23 cellular contexts compared by ENCODE assay signal in genomic region chr20:38004416-38004815, GRCh38. TPM values are rescaled to one million over a fixed set of nuclear protein-coding genes. Genes with fewer than 3 reads are reported as not detected.
DNase-seq lines count a peak whose midpoint lies in the region; ATAC-seq, FAIRE-seq and TF ChIP-seq lines count a peak whose summit lies in the region.
"Had no signal": no experiment of that assay in that cellular context is flagged by ENCODE, and none has a peak within 500 bp of the region (broad histone marks: within the 10 kb centered on the region; RNA-seq: fewer than 3 reads in every experiment).

No MANE protein-coding gene starts in this region.

- H3K27ac ChIP-seq in HepG2 (ENCODE audit: extremely low read length, insufficient read depth, low read length), result no peak overlapping the region
- no peak overlapping the region for H3K27ac ChIP-seq in right lobe of liver
- H3K27ac ChIP-seq in GM12878 (ENCODE audit: control insufficient read depth, insufficient read depth), result no peak overlapping the region
- H3K27ac ChIP-seq in trophoblast cell (ENCODE audit: low read depth, low read length), result no peak overlapping the region
- H3K27ac ChIP-seq in upper lobe of right lung, result no peak overlapping the region
- H3K27ac ChIP-seq in body of pancreas, result no peak overlapping the region

- TF ChIP-seq RAD21 in HepG2 (CRISPR knock-in tag; IDR thresholded peaks at IDR 0.05) (no peak), GM12878 (IDR thresholded peaks at IDR 0.05; ENCODE audit: insufficient read depth, low read depth, low read length) (no peak)

- intact Hi-C loops in HepG2 (cut with micrococcal nuclease; ENCODE audit: unreplicated experiment), result no loop called here
- intact Hi-C loops in right lobe of liver (cut with DNase I), result no loop called here
- intact Hi-C loops in GM12878 (cut with micrococcal nuclease; ENCODE audit: unreplicated experiment), result no loop called here
- intact Hi-C loops in upper lobe of right lung (cut with DNase I), result no loop called here
- intact Hi-C loops in body of pancreas (cut with DNase I), result no loop called here

- H2BK120ac ChIP-seq in trophoblast cell (ENCODE audit: insufficient read depth, low read length, poor library complexity), result no peak overlapping the region

- CTCF ChIA-PET in HepG2 (lab: Yijun Ruan, JAX; ENCODE audit: low intra/inter-chr PET ratio, low total read pairs), result no interaction called here
- CTCF ChIA-PET in GM12878 (lab: Yijun Ruan, JAX), result interaction anchor here (2.4 kb wide), 1 partner anchor 11 kb away, joined by 7 read pairs; no protein-coding TSS in a partner anchor

- BruUV-seq in HepG2 (replicated peaks; lab: Mats Ljungman, UMichigan) (TSS peak; percentile 15), GM12878 (replicated peaks; lab: Mats Ljungman, UMichigan) (TSS peak; percentile 25)

- TF ChIP-seq CTCF in HepG2 (CRISPR knock-in tag; IDR thresholded peaks at IDR 0.05), result no peak
- no peak for TF ChIP-seq CTCF in right lobe of liver (IDR thresholded peaks at IDR 0.05)
- TF ChIP-seq CTCF in GM12878 (IDR thresholded peaks at IDR 0.05 in 2 of 3, conservative IDR thresholded peaks at IDR 0.05 in 1 of 3; ENCODE audit: control insufficient read depth in 2 of 3, extremely low read depth in 1 of 3, insufficient read depth in 1 of 3, low read depth in 3 of 3, low read length in 3 of 3), result no peak
- no peak for TF ChIP-seq CTCF in upper lobe of right lung (IDR thresholded peaks at IDR 0.05)
- TF ChIP-seq CTCF in body of pancreas (IDR thresholded peaks at IDR 0.05), result no peak

- TF ChIP-seq EP300 in HepG2 (IDR thresholded peaks at IDR 0.05; ENCODE audit: low read depth in 2 of 2, low read length in 2 of 2), result no peak
- TF ChIP-seq EP300 in HepG2 (CRISPR knock-in tag; IDR thresholded peaks at IDR 0.05; ENCODE audit: borderline replicate concordance), result no peak
- no peak for TF ChIP-seq EP300 in GM12878 (IDR thresholded peaks at IDR 0.05; ENCODE audit: borderline replicate concordance in 1 of 2, control insufficient read depth in 1 of 2, low read depth in 2 of 2, low read length in 2 of 2)

- in situ Hi-C loops in HepG2 (cut with HindIII; ENCODE audit: extremely low pct_ligation_motif_present, low pct_unique_long_range_greater_than_20kb) (no loop called here), GM12878 (cut with MboI) (no loop called here)

- H3K9ac ChIP-seq in HepG2 (ENCODE audit: insufficient read depth, low read depth, low read length) (no peak overlapping the region), GM12878 (ENCODE audit: control insufficient read depth, insufficient read depth, low read length) (no peak overlapping the region), trophoblast cell (ENCODE audit: low read length) (no peak overlapping the region)

- FAIRE-seq in HepG2 (lab: Jason Lieb, UNC) (no peak), GM12878 (lab: Jason Lieb, UNC) (no peak)
- FAIRE-seq: G401.6, GM12892, GM18507 had no signal

- SMC1A ChIA-PET in GM12878 (lab: Charles Lee; ENCODE audit: uncharacterized antibody, unreplicated experiment), result no interaction called here

- RAD21 ChIA-PET in GM12878 (lab: Charles Lee; ENCODE audit: unreplicated experiment), result no interaction called here

- TF ChIP-seq POLR2A in HepG2 (IDR thresholded peaks at IDR 0.05; ENCODE audit: insufficient read depth in 1 of 2, low read depth in 2 of 2, low read length in 2 of 2) (no peak), right lobe of liver (IDR thresholded peaks at IDR 0.05) (no peak), GM12878 (IDR thresholded peaks at IDR 0.05; ENCODE audit: low read depth, low read length) (no peak), body of pancreas (IDR thresholded peaks at IDR 0.05) (no peak)

- H3K79me2 ChIP-seq in HepG2 (ENCODE audit: insufficient read depth, low read length) (no peaks in the 10 kb centered on the region), GM12878 (ENCODE audit: control insufficient read depth, insufficient read depth, low read length) (no peaks in the 10 kb centered on the region; the same call in 1 of the 2 replicates), trophoblast cell (ENCODE audit: control insufficient read depth, insufficient read depth, low read length, poor library complexity) (no peaks in the 10 kb centered on the region)

- H3K18ac ChIP-seq in trophoblast cell (ENCODE audit: low read length), result no peak overlapping the region

- H3K27me3 ChIP-seq in HepG2 (ENCODE audit: control insufficient read depth in 1 of 2, insufficient read depth in 2 of 2, low read length in 2 of 2) (no peaks in the 10 kb centered on the region), right lobe of liver (no peaks in the 10 kb centered on the region), GM12878 (replicated peaks in 1 of 2; ENCODE audit: control insufficient read depth in 2 of 2, insufficient read depth in 2 of 2, low read length in 1 of 2) (no peaks in the 10 kb centered on the region), trophoblast cell (ENCODE audit: insufficient read depth, low read length) (no peaks in the 10 kb centered on the region), upper lobe of right lung (no peaks in the 10 kb centered on the region), body of pancreas (no peaks in the 10 kb centered on the region)
- H3K27me3 ChIP-seq: BE2C had no signal

- H4K20me1 ChIP-seq in HepG2 (ENCODE audit: insufficient read depth, low read length) (no peaks in the 10 kb centered on the region), GM12878 (ENCODE audit: control insufficient read depth, insufficient read depth) (peaks cover 5% of the 10 kb centered on the region)

- DNase-seq in HepG2 (ENCODE audit: low spot score) (no peak), right lobe of liver (no peak), GM12878 (ENCODE audit: low read depth, low spot score) (no peak), trophoblast cell (peak; percentile 82 to 99), upper lobe of right lung (no peak), body of pancreas (no peak), NCI-H1092 (lab: John Stamatoyannopoulos, UW) (no peak)
- DNase-seq: 8988T; ACHN; BE2C; C1 segment of cervical spinal cord; CD4-positive, CD25-positive, alpha-beta regulatory T cell; CD8-positive, alpha-beta memory T cell; COR-L47; DMS 273 treated with DMSO at 0.1 percent for 48 hours; DMS53; GOT3; H7 had no signal

- H4K8ac ChIP-seq in trophoblast cell (ENCODE audit: low read depth, low read length), result no peak overlapping the region

- no peak overlapping the region for H2BK5ac ChIP-seq in trophoblast cell (ENCODE audit: low read depth, low read length, poor library complexity)

- H2AFZ ChIP-seq in HepG2 (ENCODE audit: low read length) (no peak overlapping the region), GM12878 (ENCODE audit: control insufficient read depth, low read depth, low read length) (no peak overlapping the region), trophoblast cell (ENCODE audit: insufficient read depth, low read length, poor library complexity) (no peak overlapping the region)

- no peak overlapping the region for H3K4me2 ChIP-seq in HepG2 (ENCODE audit: low read depth, low read length)
- no peak overlapping the region for H3K4me2 ChIP-seq in GM12878 (ENCODE audit: control insufficient read depth, insufficient read depth)
- no peak overlapping the region for H3K4me2 ChIP-seq in trophoblast cell (ENCODE audit: low read length)

- no peak overlapping the region for H2BK12ac ChIP-seq in trophoblast cell (ENCODE audit: low read length)

- H4K91ac ChIP-seq in trophoblast cell (ENCODE audit: low read depth, low read length), result no peak overlapping the region

- no peaks in the 10 kb centered on the region for H3K4me1 ChIP-seq in HepG2 (ENCODE audit: insufficient read depth, low read length)
- H3K4me1 ChIP-seq in right lobe of liver, result no peaks in the 10 kb centered on the region
- H3K4me1 ChIP-seq in GM12878 (ENCODE audit: control insufficient read depth, insufficient read depth, low read length), result no peaks in the 10 kb centered on the region
- no peaks in the 10 kb centered on the region for H3K4me1 ChIP-seq in trophoblast cell (ENCODE audit: control insufficient read depth in 1 of 2, insufficient read depth in 2 of 2, low read length in 2 of 2)
- H3K4me1 ChIP-seq in upper lobe of right lung, result no peaks in the 10 kb centered on the region
- H3K4me1 ChIP-seq in body of pancreas, result no peaks in the 10 kb centered on the region

- no peaks in the 10 kb centered on the region for H3K79me1 ChIP-seq in trophoblast cell (ENCODE audit: low read length)

- ATAC-seq in HepG2 (no peak), right lobe of liver (no peak), GM12878 (no peak), upper lobe of right lung (peak; percentile 30), body of pancreas (no peak), GM18873 (IDR thresholded peaks at IDR 0.05; ENCODE audit: low FRiP score, unreplicated experiment) (no peak)
- ATAC-seq: HCT116 had no signal

- no peak overlapping the region for H2AK5ac ChIP-seq in trophoblast cell (ENCODE audit: low read length)

- H3K9me3 ChIP-seq in HepG2 (ENCODE audit: low read length) (no peaks in the 10 kb centered on the region), right lobe of liver (no peaks in the 10 kb centered on the region), GM12878 (replicated peaks; ENCODE audit: control insufficient read depth, insufficient read depth, low read length) (no peaks in the 10 kb centered on the region), trophoblast cell (ENCODE audit: insufficient read depth, low read depth, low read length) (no peaks in the 10 kb centered on the region), upper lobe of right lung (no peaks in the 10 kb centered on the region), body of pancreas (no peaks in the 10 kb centered on the region)
- H3K9me3 ChIP-seq: BE2C had no signal

- WGBS in HepG2 (ENCODE audit: low lambda C conversion rate), result 100% methylated on average over 1 of the region's 1 CpG
- 100% methylated on average over 1 of the region's 1 CpG for WGBS in right lobe of liver (ENCODE audit: insufficient coverage, low coverage, low lambda C conversion rate, missing lambda C conversion rate)
- 94% methylated on average over 1 of the region's 1 CpG for WGBS in GM12878 (ENCODE audit: insufficient coverage, insufficient replicate concordance, low lambda C conversion rate, missing lambda C conversion rate)
- no CpG with 5 or more reads among the region's 1 CpG for WGBS in trophoblast cell (ENCODE audit: extremely low coverage, insufficient coverage, insufficient read length)
- 81 to 89% methylated on average over 1 of the region's 1 CpG for WGBS in body of pancreas, 2 donors

- POLR2A ChIA-PET in HepG2 (lab: Yijun Ruan, JAX), result no interaction called here
- POLR2A ChIA-PET in GM12878 (lab: Charles Lee), result no interaction called here

- H4K12ac ChIP-seq in trophoblast cell (ENCODE audit: low read depth, low read length), result no peak overlapping the region

- H3K36me3 ChIP-seq in HepG2 (replicated peaks in 1 of 2; ENCODE audit: control insufficient read depth in 1 of 2, insufficient read depth in 2 of 2, low read length in 2 of 2) (peaks cover 35 to 78% of the 10 kb centered on the region in 2 experiments), right lobe of liver (peaks cover 2 to 30% (median 8%) of the 10 kb centered on the region in 4 donors), GM12878 (ENCODE audit: control insufficient read depth in 2 of 2, insufficient read depth in 2 of 2, low read length in 1 of 2) (peaks cover 10 to 18% of the 10 kb centered on the region in 2 experiments), trophoblast cell (ENCODE audit: control insufficient read depth in 1 of 2, insufficient read depth in 2 of 2, low read length in 2 of 2) (peaks cover 16 to 27% of the 10 kb centered on the region in 2 experiments), upper lobe of right lung (peaks cover 71% of the 10 kb centered on the region), body of pancreas (replicated peaks in 1 of 2; ENCODE audit: insufficient read depth in 1 of 2, low read depth in 2 of 2) (peaks cover 9 to 19% of the 10 kb centered on the region in 2 donors)

- H3K4me3 ChIP-seq in HepG2 (replicated peaks in 1 of 3; ENCODE audit: insufficient read depth in 1 of 3, low read depth in 2 of 3, low read length in 3 of 3) (no peak overlapping the region), right lobe of liver (no peak overlapping the region), GM12878 (no peak overlapping the region), trophoblast cell (ENCODE audit: low read depth, low read length) (no peak overlapping the region), upper lobe of right lung (no peak overlapping the region), body of pancreas (no peak overlapping the region)

- no peak overlapping the region for H3K23ac ChIP-seq in trophoblast cell (ENCODE audit: low read length)

- H3K14ac ChIP-seq in trophoblast cell (ENCODE audit: low read length), result no peak overlapping the region

- no peak overlapping the region for H3K4ac ChIP-seq in trophoblast cell (ENCODE audit: low read depth, low read length)

RNA-seq across cellular contexts. Expression of gene TTI1, which starts 28.8 kb away (rescaled TPM):
- total RNA-seq in HepG2 (2016; rRNA removed; fragmentation: Illumina TruSeq; extraction: Trizol), result 39.8 and 51.7 TPM in 2 replicates
- total RNA-seq in HepG2 (2016; cell fraction: cytosol; rRNA removed; fragmentation: Illumina TruSeq; extraction: Trizol; ENCODE audit: low read depth), result 4.3 and 5.3 TPM in 2 replicates
- total RNA-seq in HepG2 (2016; cell fraction: insoluble cytoplasmic fraction; rRNA removed; fragmentation: Illumina TruSeq; extraction: Trizol), result 39.0 and 48.3 TPM in 2 replicates
- 12.1 and 12.8 TPM in 2 replicates for total RNA-seq in HepG2 (2016; cell fraction: membrane; rRNA removed; fragmentation: Illumina TruSeq; extraction: Trizol)
- total RNA-seq in HepG2 (2016; cell fraction: nucleus; rRNA removed; fragmentation: Illumina TruSeq; extraction: Trizol), result 53.4 and 63.7 TPM in 2 replicates
- polyA plus RNA-seq in HepG2 (2011; rRNA removed), result 21.5 and 22.9 TPM in 2 replicates
- polyA plus RNA-seq in HepG2 (2011; cell fraction: cytosol; rRNA removed), result 15.4 and 16.2 TPM in 2 replicates
- 16.1 and 18.5 TPM in 2 replicates for polyA plus RNA-seq in HepG2 (2011; cell fraction: nucleus; rRNA removed)
- polyA plus RNA-seq in HepG2 (2012), result 15.4 and 20.9 TPM in 2 replicates
- 2.1 and 2.4 TPM in 2 replicates for polyA plus RNA-seq in HepG2 (2016; cell fraction: cytosol; fragmentation: Illumina TruSeq; extraction: Trizol; ENCODE audit: low read depth)
- 23.2 and 30.3 TPM in 2 replicates for polyA plus RNA-seq in HepG2 (2016; cell fraction: insoluble cytoplasmic fraction; fragmentation: Illumina TruSeq; extraction: Trizol; ENCODE audit: low read depth)
- polyA plus RNA-seq in HepG2 (2016; cell fraction: membrane; fragmentation: Illumina TruSeq; extraction: Trizol; ENCODE audit: low read depth), result 3.8 and 4.7 TPM in 2 replicates
- 32.5 and 34.5 TPM in 2 replicates for polyA plus RNA-seq in HepG2 (2016; cell fraction: nucleus; fragmentation: Illumina TruSeq; extraction: Trizol; ENCODE audit: insufficient read depth, low read depth)
- polyA minus RNA-seq in HepG2 (2011; rRNA and poly(A)+ RNA removed; ENCODE audit: low replicate concordance), result 67.8 and 87.6 TPM in 2 replicates
- polyA minus RNA-seq in HepG2 (2011; cell fraction: cytosol; rRNA and poly(A)+ RNA removed), result 20.3 and 23.7 TPM in 2 replicates
- polyA minus RNA-seq in HepG2 (2011; cell fraction: nucleus; rRNA and poly(A)+ RNA removed), result 72.5 and 93.6 TPM in 2 replicates
- 10 to 100 TPM in 4 of 6 experiments, 1 to 10 TPM in 2; 8.6 to 14.3 (median 11.3) TPM for total RNA-seq in right lobe of liver
- 85.3 and 87.8 TPM in 2 replicates for total RNA-seq in GM12878 (2013; cell fraction: nucleolus; rRNA removed)
- 24.1 and 26.9 TPM in 2 replicates for total RNA-seq in GM12878 (2014; rRNA removed)
- 25.2 and 26.7 TPM in 2 replicates for total RNA-seq in GM12878 (2014; rRNA removed; fragmentation: Illumina TruSeq; extraction: Trizol)
- total RNA-seq in GM12878 (2021), result 25.6 and 27.2 TPM in 2 replicates
- polyA plus RNA-seq in GM12878 (2011; ENCODE audit: low read depth), result 10.7 TPM
- 23.1 and 24.0 TPM in 2 replicates for polyA plus RNA-seq in GM12878 (2011; rRNA removed)
- 18.7 and 22.2 TPM in 2 replicates for polyA plus RNA-seq in GM12878 (2011; cell fraction: cytosol; rRNA removed)
- polyA plus RNA-seq in GM12878 (2011; cell fraction: nucleus; rRNA removed), result 17.7 and 18.8 TPM in 2 replicates
- polyA plus RNA-seq in GM12878 (2012), result 13.3 and 15.3 TPM in 2 replicates
- polyA plus RNA-seq in GM12878 (2014; fragmentation: Illumina TruSeq; extraction: Trizol), result 22.2 and 25.8 TPM in 2 replicates
- 1 to 10 TPM; 5.3 to 5.5 TPM for polyA plus RNA-seq in GM12878 (2014; fragmentation: Nextera tagmentation; extraction: Ambion mirVana)
- 18.1 and 19.8 TPM in 2 replicates for polyA plus RNA-seq in GM12878 (2014; rRNA removed)
- 10 to 100 TPM; 39.8 to 44.6 TPM for polyA plus RNA-seq in GM12878 (2016; fragmentation: Nextera tagmentation; extraction: Ambion mirVana)
- polyA minus RNA-seq in GM12878 (2011; rRNA and poly(A)+ RNA removed), result 57.0 and 60.1 TPM in 2 replicates
- 11.9 and 15.2 TPM in 2 replicates for polyA minus RNA-seq in GM12878 (2011; cell fraction: cytosol; rRNA and poly(A)+ RNA removed)
- 33.5 and 42.4 TPM in 2 replicates for polyA minus RNA-seq in GM12878 (2011; cell fraction: nucleus; rRNA and poly(A)+ RNA removed)
- polyA plus RNA-seq in trophoblast cell (2013), result 14.6 and 14.7 TPM in 2 replicates
- total RNA-seq in upper lobe of right lung, result 16.3 TPM
- total RNA-seq in body of pancreas, result 10 to 100 TPM; 12.2 to 14.0 TPM

RNA-seq across cellular contexts. Expression of gene RPRD1B, which starts 29.1 kb away (rescaled TPM):
- 41.5 and 45.6 TPM in 2 replicates for total RNA-seq in HepG2 (2016; rRNA removed; fragmentation: Illumina TruSeq; extraction: Trizol)
- total RNA-seq in HepG2 (2016; cell fraction: cytosol; rRNA removed; fragmentation: Illumina TruSeq; extraction: Trizol; ENCODE audit: low read depth), result 88.9 and 116 TPM in 2 replicates
- 39.5 and 44.6 TPM in 2 replicates for total RNA-seq in HepG2 (2016; cell fraction: insoluble cytoplasmic fraction; rRNA removed; fragmentation: Illumina TruSeq; extraction: Trizol)
- total RNA-seq in HepG2 (2016; cell fraction: membrane; rRNA removed; fragmentation: Illumina TruSeq; extraction: Trizol), result 25.9 and 26.4 TPM in 2 replicates
- total RNA-seq in HepG2 (2016; cell fraction: nucleus; rRNA removed; fragmentation: Illumina TruSeq; extraction: Trizol), result 54.7 and 73.0 TPM in 2 replicates
- 29.7 and 31.1 TPM in 2 replicates for polyA plus RNA-seq in HepG2 (2011; rRNA removed)
- 16.3 and 23.0 TPM in 2 replicates for polyA plus RNA-seq in HepG2 (2011; cell fraction: cytosol; rRNA removed)
- polyA plus RNA-seq in HepG2 (2011; cell fraction: nucleus; rRNA removed), result 23.9 and 28.8 TPM in 2 replicates
- 25.6 and 28.2 TPM in 2 replicates for polyA plus RNA-seq in HepG2 (2012)
- 1.9 and 2.1 TPM in 2 replicates for polyA plus RNA-seq in HepG2 (2016; cell fraction: cytosol; fragmentation: Illumina TruSeq; extraction: Trizol; ENCODE audit: low read depth)
- polyA plus RNA-seq in HepG2 (2016; cell fraction: insoluble cytoplasmic fraction; fragmentation: Illumina TruSeq; extraction: Trizol; ENCODE audit: low read depth), result 40.0 and 47.0 TPM in 2 replicates
- 7.1 and 7.5 TPM in 2 replicates for polyA plus RNA-seq in HepG2 (2016; cell fraction: membrane; fragmentation: Illumina TruSeq; extraction: Trizol; ENCODE audit: low read depth)
- 61.9 and 76.1 TPM in 2 replicates for polyA plus RNA-seq in HepG2 (2016; cell fraction: nucleus; fragmentation: Illumina TruSeq; extraction: Trizol; ENCODE audit: insufficient read depth, low read depth)
- 39.2 and 72.4 TPM in 2 replicates for polyA minus RNA-seq in HepG2 (2011; rRNA and poly(A)+ RNA removed; ENCODE audit: low replicate concordance)
- polyA minus RNA-seq in HepG2 (2011; cell fraction: cytosol; rRNA and poly(A)+ RNA removed), result 36.2 and 48.9 TPM in 2 replicates
- 98.0 and 104 TPM in 2 replicates for polyA minus RNA-seq in HepG2 (2011; cell fraction: nucleus; rRNA and poly(A)+ RNA removed)
- 100 to 1,000 TPM in 1 of 6 experiments, 10 to 100 TPM in 5; 25.0 to 153 (median 37.9) TPM for total RNA-seq in right lobe of liver
- total RNA-seq in GM12878 (2013; cell fraction: nucleolus; rRNA removed), result 80.5 and 87.4 TPM in 2 replicates
- 29.7 and 33.6 TPM in 2 replicates for total RNA-seq in GM12878 (2014; rRNA removed)
- 18.0 and 18.2 TPM in 2 replicates for total RNA-seq in GM12878 (2014; rRNA removed; fragmentation: Illumina TruSeq; extraction: Trizol)
- total RNA-seq in GM12878 (2021), result 30.1 and 30.5 TPM in 2 replicates
- 9.2 TPM for polyA plus RNA-seq in GM12878 (2011; ENCODE audit: low read depth)
- 37.1 and 44.4 TPM in 2 replicates for polyA plus RNA-seq in GM12878 (2011; rRNA removed)
- 26.0 and 28.2 TPM in 2 replicates for polyA plus RNA-seq in GM12878 (2011; cell fraction: cytosol; rRNA removed)
- polyA plus RNA-seq in GM12878 (2011; cell fraction: nucleus; rRNA removed), result 24.3 and 28.1 TPM in 2 replicates
- 12.4 and 15.0 TPM in 2 replicates for polyA plus RNA-seq in GM12878 (2012)
- 40.2 and 50.9 TPM in 2 replicates for polyA plus RNA-seq in GM12878 (2014; fragmentation: Illumina TruSeq; extraction: Trizol)
- 10 to 100 TPM in 1 of 2 experiments, 1 to 10 TPM in 1; 5.2 to 10.7 TPM for polyA plus RNA-seq in GM12878 (2014; fragmentation: Nextera tagmentation; extraction: Ambion mirVana)
- 29.6 and 29.7 TPM in 2 replicates for polyA plus RNA-seq in GM12878 (2014; rRNA removed)
- 10 to 100 TPM; 30.3 to 30.4 TPM for polyA plus RNA-seq in GM12878 (2016; fragmentation: Nextera tagmentation; extraction: Ambion mirVana)
- polyA minus RNA-seq in GM12878 (2011; rRNA and poly(A)+ RNA removed), result 27.3 and 27.4 TPM in 2 replicates
- 19.4 and 21.9 TPM in 2 replicates for polyA minus RNA-seq in GM12878 (2011; cell fraction: cytosol; rRNA and poly(A)+ RNA removed)
- 33.4 and 57.1 TPM in 2 replicates for polyA minus RNA-seq in GM12878 (2011; cell fraction: nucleus; rRNA and poly(A)+ RNA removed)
- polyA plus RNA-seq in trophoblast cell (2013), result 29.9 and 32.6 TPM in 2 replicates
- 33.1 TPM for total RNA-seq in upper lobe of right lung
- total RNA-seq in body of pancreas, result 10 to 100 TPM in 1 of 2 donors, 1 to 10 TPM in 1; 8.8 to 12.5 TPM

Comparison
In these comparisons a context has a peak if more than half of its experiments do, and no peak if none do; other contexts are left out.
1. DNase-seq: peak in trophoblast cell (2 of 2); none in HepG2 (single experiment), right lobe of liver (0 of 3), GM12878 (single experiment), upper lobe of right lung (single experiment), body of pancreas (0 of 4) and NCI-H1092 (single experiment).